In genomic region chr7:77140296-77140695, GRCh38 we compare ENCODE assay signal across 3 cellular contexts. TPM values are rescaled to one million over a fixed set of nuclear protein-coding genes. Genes with fewer than 3 reads are reported as not detected.
"Had no signal": no experiment of that assay in that cellular context is flagged by ENCODE, and none has a peak within 500 bp of the region (broad histone marks: within the 10 kb centered on the region; RNA-seq: fewer than 3 reads in every experiment).

No MANE protein-coding gene starts in this region.

RNA-seq across cellular contexts. Expression of gene FGL2, which starts 59.3 kb away (rescaled TPM):
- total RNA-seq: neural crest cell, progenitor cell of endocrine pancreas had no signal
- polyA plus RNA-seq: smooth muscle cell had no signal
